In genomic region chr7:103296901-103297836, GRCh38 we compare ENCODE assay signal across 1 cellular context.
TF ChIP-seq lines count a peak whose summit lies in the region.

Gene PMPCB, plus strand, starts transcription at chr7:103297435. Its CDS starts 25 bp downstream, at chr7:103297460.

TF ChIP-seq in WTC11, 78 proteins besides CTCF, POLR2A, EP300 and RAD21 (continued from another document):
- peak; percentile 94 for TF ChIP-seq NR2C2 (CRISPR knock-in tag; IDR thresholded peaks at IDR 0.05)
- no peak for TF ChIP-seq ZMAT4 (CRISPR knock-in tag; IDR thresholded peaks at IDR 0.05)
- TF ChIP-seq E2F5 (CRISPR knock-in tag; IDR thresholded peaks at IDR 0.05), result peak; percentile 52; the same call in 1 of the 2 replicates
- peak; percentile 65; the same call in 1 of the 2 replicates for TF ChIP-seq IRF1 (CRISPR knock-in tag; IDR thresholded peaks at IDR 0.05)
- TF ChIP-seq ZNF416 (CRISPR knock-in tag; IDR thresholded peaks at IDR 0.05), result no peak
- no peak for TF ChIP-seq ZBTB21 (CRISPR knock-in tag; IDR thresholded peaks at IDR 0.05; ENCODE audit: borderline replicate concordance)
- no peak for TF ChIP-seq ZNF532 (CRISPR knock-in tag; IDR thresholded peaks at IDR 0.05; ENCODE audit: borderline replicate concordance)
- no peak for TF ChIP-seq HMGA2 (CRISPR knock-in tag; IDR thresholded peaks at IDR 0.05)
- peak; percentile 75; the same call in 1 of the 2 replicates for TF ChIP-seq ARID4B (CRISPR knock-in tag; IDR thresholded peaks at IDR 0.05; ENCODE audit: borderline replicate concordance)
- TF ChIP-seq MAX (CRISPR knock-in tag; IDR thresholded peaks at IDR 0.05), result peak; percentile 64
- peak; percentile 47; the same call in 1 of the 2 replicates for TF ChIP-seq RELA (CRISPR knock-in tag; IDR thresholded peaks at IDR 0.05; ENCODE audit: borderline replicate concordance)
- TF ChIP-seq TEAD1 (CRISPR knock-in tag; IDR thresholded peaks at IDR 0.05), result peak; percentile 65; the same call in 1 of the 2 replicates
